In the genomic region with DNA sequence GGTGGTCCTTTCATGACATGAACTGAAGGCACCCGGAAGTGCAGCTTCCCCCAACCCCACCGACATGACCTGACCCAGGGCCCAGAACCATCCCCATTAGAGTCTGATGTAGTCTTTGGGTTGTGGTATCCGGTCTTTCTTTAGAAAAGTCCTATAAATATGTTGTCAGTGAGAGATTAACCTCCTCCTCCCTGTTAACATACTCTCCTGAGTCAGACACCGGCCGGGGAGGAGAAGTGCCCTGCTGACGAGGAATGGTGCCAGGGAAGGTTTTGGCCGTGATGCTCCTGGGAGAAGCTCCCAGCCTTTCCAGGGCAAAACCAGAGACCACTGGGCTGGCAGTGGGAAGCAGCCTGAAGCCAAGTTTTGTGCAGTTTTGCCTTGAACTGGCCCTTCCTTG, we compare ENCODE assay signal across 21 cellular contexts.
"Had no signal": no experiment of that assay in that cellular context is flagged by ENCODE, and none has a peak within 500 bp of the region (broad histone marks: within the 10 kb centered on the region; RNA-seq: fewer than 3 reads in every experiment).

No MANE protein-coding gene starts in this region.

- H3K27ac Mint-ChIP-seq: activated CD4-positive, alpha-beta memory T cell treated with anti-CD3 and anti-CD28 coated beads for 36 hours; activated CD4-positive, alpha-beta T cell treated with anti-CD3 and anti-CD28 coated beads for 36 hours; activated naive CD8-positive, alpha-beta T cell treated with anti-CD3 and anti-CD28 coated beads, Interleukin-2, amount 10 ng/mL, durations not matched to agents 7 days and 5 days; activated T-cell treated with anti-CD3 and anti-CD28 coated beads, Interleukin-2, amount 50 U/mL, for 24 hours; activated T-helper 2 cell treated with anti-CD3 and anti-CD28 coated beads, Interferon-gamma antibody, Interleukin-2, Interleukin-4, amounts not matched to agents 10 μg/mL and 5 μg/mL and 100 μg/mL, durations not matched to agents 14 hours and 24 hours and 36 hours; natural killer cell; stimulated activated naive B cell treated with anti-CD40 and anti-IgM and Interleukin-4, amounts not matched to agents 10 μg/mL and 1 μg/mL and 100 μg/mL, for 72 hours; T-helper 17 cell; WTC11 had no signal

- H3K4me3 ChIP-seq: gastrocnemius medialis, heart left ventricle, left ventricle myocardium inferior, spleen, thoracic aorta, upper lobe of left lung had no signal

- H3K9ac ChIP-seq: parathyroid adenoma had no signal

- H3K9me3 Mint-ChIP-seq: activated CD4-positive, alpha-beta memory T cell treated with anti-CD3 and anti-CD28 coated beads for 36 hours; activated naive CD8-positive, alpha-beta T cell treated with anti-CD3 and anti-CD28 coated beads, Interleukin-2, amount 10 ng/mL, durations not matched to agents 7 days and 5 days; activated T-cell treated with anti-CD3 and anti-CD28 coated beads, Interleukin-2, amount 50 U/mL, for 24 hours; activated T-helper 2 cell treated with anti-CD3 and anti-CD28 coated beads, Interferon-gamma antibody, Interleukin-2, Interleukin-4, amounts not matched to agents 10 μg/mL and 5 μg/mL and 100 μg/mL, durations not matched to agents 14 hours and 24 hours and 36 hours; natural killer cell had no signal

- ATAC-seq: activated CD4-positive, alpha-beta T cell treated with anti-CD3 and anti-CD28 coated beads for 36 hours; heart left ventricle; natural killer cell; stimulated activated naive B cell treated with anti-CD40 and anti-IgM and Interleukin-4, amounts not matched to agents 10 μg/mL and 1 μg/mL and 100 μg/mL, for 72 hours; T-helper 17 cell; WTC11 had no signal

- H3K4me1 ChIP-seq: heart left ventricle, left ventricle myocardium inferior, parathyroid adenoma, spleen, upper lobe of left lung had no signal

- H3K36me3 Mint-ChIP-seq: activated CD4-positive, alpha-beta memory T cell treated with anti-CD3 and anti-CD28 coated beads for 36 hours; activated naive CD8-positive, alpha-beta T cell treated with anti-CD3 and anti-CD28 coated beads, Interleukin-2, amount 10 ng/mL, durations not matched to agents 7 days and 5 days; natural killer cell; stimulated activated naive B cell treated with anti-CD40 and anti-IgM and Interleukin-4, amounts not matched to agents 10 μg/mL and 1 μg/mL and 100 μg/mL, for 72 hours; WTC11 had no signal

- H3K27me3 ChIP-seq: brain microvascular endothelial cell, gastrocnemius medialis, heart left ventricle, spleen, upper lobe of left lung had no signal

- H3K27ac ChIP-seq: brain microvascular endothelial cell, gastrocnemius medialis, heart left ventricle, left ventricle myocardium inferior, parathyroid adenoma, spleen, thoracic aorta, upper lobe of left lung had no signal

- H3K36me3 ChIP-seq: brain microvascular endothelial cell, gastrocnemius medialis, heart left ventricle, left ventricle myocardium inferior, spleen, thoracic aorta, upper lobe of left lung had no signal

- H3K4me3 Mint-ChIP-seq: activated CD4-positive, alpha-beta memory T cell treated with anti-CD3 and anti-CD28 coated beads for 36 hours; activated CD4-positive, alpha-beta T cell treated with anti-CD3 and anti-CD28 coated beads for 36 hours; activated naive CD8-positive, alpha-beta T cell treated with anti-CD3 and anti-CD28 coated beads, Interleukin-2, amount 10 ng/mL, durations not matched to agents 7 days and 5 days; activated T-cell treated with anti-CD3 and anti-CD28 coated beads, Interleukin-2, amount 50 U/mL, for 24 hours; natural killer cell; stimulated activated naive B cell treated with anti-CD40 and anti-IgM and Interleukin-4, amounts not matched to agents 10 μg/mL and 1 μg/mL and 100 μg/mL, for 72 hours; T-helper 17 cell; WTC11 had no signal

- H3K4me1 Mint-ChIP-seq: activated naive CD8-positive, alpha-beta T cell treated with anti-CD3 and anti-CD28 coated beads, Interleukin-2, amount 10 ng/mL, durations not matched to agents 7 days and 5 days; natural killer cell; stimulated activated naive B cell treated with anti-CD40 and anti-IgM and Interleukin-4, amounts not matched to agents 10 μg/mL and 1 μg/mL and 100 μg/mL, for 72 hours; WTC11 had no signal

- H3K9me3 ChIP-seq: gastrocnemius medialis, heart left ventricle, left ventricle myocardium inferior, spleen, thoracic aorta, upper lobe of left lung had no signal

- DNase-seq: activated CD4-positive, alpha-beta memory T cell treated with anti-CD3 and anti-CD28 coated beads for 36 hours; activated CD4-positive, alpha-beta T cell treated with anti-CD3 and anti-CD28 coated beads for 36 hours; activated naive CD4-positive, alpha-beta T cell treated with Interleukin-2 at 50 U/mL for 16 hours; activated naive CD8-positive, alpha-beta T cell treated with anti-CD3 and anti-CD28 coated beads, Interleukin-2, amount 10 ng/mL, durations not matched to agents 7 days and 5 days; activated T-cell treated with anti-CD3 and anti-CD28 coated beads, Interleukin-2, amount 50 U/mL, for 24 hours; anterior cingulate cortex; brain microvascular endothelial cell; central memory CD4-positive, alpha-beta T cell; erythroblast; gastrocnemius medialis; heart left ventricle; left ventricle myocardium inferior; natural killer cell; spleen; stimulated activated naive B cell treated with anti-CD40 and anti-IgM and Interleukin-4, amounts not matched to agents 10 μg/mL and 1 μg/mL and 100 μg/mL, for 72 hours; T-helper 17 cell; upper lobe of left lung had no signal
